ENCODE assay signal across 8 cellular contexts in the genomic region with DNA sequence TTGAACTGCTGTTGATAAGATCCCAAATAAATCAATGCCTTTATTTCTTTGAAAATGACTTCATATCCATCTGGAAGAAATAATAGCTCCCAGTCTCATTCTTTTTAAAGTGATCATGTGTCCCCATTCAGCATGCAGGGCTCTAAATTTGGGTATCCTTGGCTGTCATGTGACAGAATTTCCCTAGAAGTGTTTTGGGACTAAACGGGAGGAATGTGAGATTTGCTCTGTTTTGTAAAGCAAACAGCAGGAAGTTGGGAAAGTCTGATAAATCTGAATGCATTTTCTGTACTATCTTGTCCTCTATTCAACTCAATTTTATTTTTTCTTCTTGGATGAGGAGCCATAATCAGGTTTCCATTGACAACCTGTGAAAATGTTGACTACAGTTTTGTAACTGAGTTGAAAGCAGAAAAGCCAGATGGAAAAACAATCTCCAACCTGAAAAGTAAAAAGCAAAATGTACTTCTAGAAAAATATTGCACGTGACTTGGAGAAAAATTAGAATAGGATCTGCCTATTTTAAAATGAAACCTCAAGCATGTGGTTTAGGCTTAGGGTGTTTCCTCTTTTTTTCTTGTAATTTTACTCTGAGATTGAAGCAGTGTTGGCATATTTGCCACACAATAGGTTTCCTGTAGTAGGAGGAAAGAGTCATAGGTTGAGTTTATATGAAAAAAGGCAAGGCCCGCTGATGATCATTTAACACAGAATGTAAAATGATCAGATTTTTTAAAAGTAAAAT.
DNase-seq lines count a peak whose midpoint lies in the region; ATAC-seq and TF ChIP-seq lines count a peak whose summit lies in the region.

No MANE protein-coding gene starts in this region.

- H3K4me3 Mint-ChIP-seq in activated naive CD4-positive, alpha-beta T cell treated with anti-CD3 and anti-CD28 coated beads, Interleukin-2, amount 10 ng/mL, durations not matched to agents 7 days and 5 days = peak overlapping the region; percentile 59
- H3K4me3 Mint-ChIP-seq in activated naive CD8-positive, alpha-beta T cell treated with anti-CD3 and anti-CD28 coated beads, Interleukin-2, amount 10 ng/mL, durations not matched to agents 7 days and 5 days = peak overlapping the region; percentile 61
- no peak overlapping the region for H3K4me3 Mint-ChIP-seq in stimulated activated effector memory CD8-positive, alpha-beta T cell treated with anti-CD3 and anti-CD28 coated beads, Interleukin-12 subunit alpha, Interleukin-12 subunit beta, amount 100 ng/mL, for 72 hours

- H3K4me1 Mint-ChIP-seq in activated naive CD4-positive, alpha-beta T cell treated with anti-CD3 and anti-CD28 coated beads, Interleukin-2, amount 10 ng/mL, durations not matched to agents 7 days and 5 days = peaks cover 86% of the 10 kb centered on the region
- peaks cover 37% of the 10 kb centered on the region for H3K4me1 Mint-ChIP-seq in activated naive CD8-positive, alpha-beta T cell treated with anti-CD3 and anti-CD28 coated beads, Interleukin-2, amount 10 ng/mL, durations not matched to agents 7 days and 5 days
- peaks cover 6% of the 10 kb centered on the region for H3K4me1 Mint-ChIP-seq in stimulated activated effector memory CD8-positive, alpha-beta T cell treated with anti-CD3 and anti-CD28 coated beads, Interleukin-12 subunit alpha, Interleukin-12 subunit beta, amount 100 ng/mL, for 72 hours

- intact Hi-C loops in lower lobe of right lung (cut with DNase I) = no loop called here
- intact Hi-C loops in uterus (cut with DNase I; ENCODE audit: low total_unique reads) = no loop called here

- peaks cover 20% of the 10 kb centered on the region for H3K4me1 ChIP-seq in lower lobe of right lung
- H3K4me1 ChIP-seq in uterus = peaks cover 0 to 5% of the 10 kb centered on the region in 2 donors

- CTCF ChIA-PET in activated naive CD4-positive, alpha-beta T cell treated with anti-CD3 and anti-CD28 coated beads, Interleukin-2, amount 10 ng/mL, durations not matched to agents 7 days and 5 days (lab: Charles Lee) = interaction anchor here (0.6 to 1.0 kb wide), 3 partner anchors 22 to 130 kb away, joined by 3 read pairs; no protein-coding TSS in a partner anchor

- POLR2A ChIA-PET in activated naive CD8-positive, alpha-beta T cell treated with anti-CD3 and anti-CD28 coated beads, Interleukin-2, amount 10 ng/mL, durations not matched to agents 7 days and 5 days (lab: Charles Lee) = no interaction called here

- no peaks in the 10 kb centered on the region for H3K27me3 Mint-ChIP-seq in activated naive CD4-positive, alpha-beta T cell treated with anti-CD3 and anti-CD28 coated beads, Interleukin-2, amount 10 ng/mL, durations not matched to agents 7 days and 5 days
- no peaks in the 10 kb centered on the region for H3K27me3 Mint-ChIP-seq in activated naive CD8-positive, alpha-beta T cell treated with anti-CD3 and anti-CD28 coated beads, Interleukin-2, amount 10 ng/mL, durations not matched to agents 7 days and 5 days

- TF ChIP-seq CTCF in lower lobe of right lung (IDR thresholded peaks at IDR 0.05) (no peak), uterus (IDR thresholded peaks at IDR 0.05) (no peak)

- ATAC-seq in activated naive CD8-positive, alpha-beta T cell treated with anti-CD3 and anti-CD28 coated beads, Interleukin-2, amount 10 ng/mL, durations not matched to agents 7 days and 5 days (ENCODE audit: low read depth) = peak; percentile 70
- ATAC-seq in lower lobe of right lung = peak in 1 of 2 donors; percentile 57
- ATAC-seq in stimulated activated effector memory CD8-positive, alpha-beta T cell treated with anti-CD3 and anti-CD28 coated beads, Interleukin-12 subunit alpha, Interleukin-12 subunit beta, amount 100 ng/mL, for 72 hours = no peak

- H3K9me3 ChIP-seq in lower lobe of right lung (no peaks in the 10 kb centered on the region), uterus (no peaks in the 10 kb centered on the region)

- no peaks in the 10 kb centered on the region for H3K27me3 ChIP-seq in lower lobe of right lung (ENCODE audit: low read depth)
- no peaks in the 10 kb centered on the region for H3K27me3 ChIP-seq in uterus

- H3K27ac Mint-ChIP-seq in activated naive CD4-positive, alpha-beta T cell treated with anti-CD3 and anti-CD28 coated beads, Interleukin-2, amount 10 ng/mL, durations not matched to agents 7 days and 5 days = peak overlapping the region; percentile 94
- peak overlapping the region; percentile 72 for H3K27ac Mint-ChIP-seq in activated naive CD8-positive, alpha-beta T cell treated with anti-CD3 and anti-CD28 coated beads, Interleukin-2, amount 10 ng/mL, durations not matched to agents 7 days and 5 days
- no peak overlapping the region for H3K27ac Mint-ChIP-seq in stimulated activated effector memory CD8-positive, alpha-beta T cell treated with anti-CD3 and anti-CD28 coated beads, Interleukin-12 subunit alpha, Interleukin-12 subunit beta, amount 100 ng/mL, for 72 hours

- H3K36me3 ChIP-seq in lower lobe of right lung = no peaks in the 10 kb centered on the region
- H3K36me3 ChIP-seq in uterus = no peaks in the 10 kb centered on the region

- DNase-seq in activated naive CD4-positive, alpha-beta T cell treated with anti-CD3 and anti-CD28 coated beads, Interleukin-2, amount 10 ng/mL, durations not matched to agents 7 days and 5 days = no peak
- DNase-seq in activated naive CD4-positive, alpha-beta T cell (lab: John Stamatoyannopoulos, UW) = no peak
- DNase-seq in activated naive CD8-positive, alpha-beta T cell treated with anti-CD3 and anti-CD28 coated beads, Interleukin-2, amount 10 ng/mL, durations not matched to agents 7 days and 5 days = no peak
- DNase-seq in lower lobe of right lung (no peak), uterus (no peak), islet precursor cell (no peak)
- DNase-seq in stimulated activated effector memory CD8-positive, alpha-beta T cell treated with anti-CD3 and anti-CD28 coated beads, Interleukin-12 subunit alpha, Interleukin-12 subunit beta, amount 100 ng/mL, for 72 hours (ENCODE audit: low spot score in 2 of 2) = no peak
- no peak for DNase-seq in activated effector memory CD4-positive, alpha-beta T cell treated with Interleukin-2 at 50 U/mL for 16 hours

- peaks cover 4% of the 10 kb centered on the region for H3K9me3 Mint-ChIP-seq in activated naive CD4-positive, alpha-beta T cell treated with anti-CD3 and anti-CD28 coated beads, Interleukin-2, amount 10 ng/mL, durations not matched to agents 7 days and 5 days
- H3K9me3 Mint-ChIP-seq in activated naive CD8-positive, alpha-beta T cell treated with anti-CD3 and anti-CD28 coated beads, Interleukin-2, amount 10 ng/mL, durations not matched to agents 7 days and 5 days = no peaks in the 10 kb centered on the region
- no peaks in the 10 kb centered on the region for H3K9me3 Mint-ChIP-seq in stimulated activated effector memory CD8-positive, alpha-beta T cell treated with anti-CD3 and anti-CD28 coated beads, Interleukin-12 subunit alpha, Interleukin-12 subunit beta, amount 100 ng/mL, for 72 hours

- H3K4me3 ChIP-seq in lower lobe of right lung (no peak overlapping the region), uterus (no peak overlapping the region)

- TF ChIP-seq POLR2A in uterus (IDR thresholded peaks at IDR 0.05) = no peak

- H3K27ac ChIP-seq in lower lobe of right lung (peak overlapping the region; percentile 26), uterus (peak overlapping the region; percentile 49 to 70)

- peaks cover 12% of the 10 kb centered on the region for H3K36me3 Mint-ChIP-seq in activated naive CD4-positive, alpha-beta T cell treated with anti-CD3 and anti-CD28 coated beads, Interleukin-2, amount 10 ng/mL, durations not matched to agents 7 days and 5 days
- no peaks in the 10 kb centered on the region for H3K36me3 Mint-ChIP-seq in activated naive CD8-positive, alpha-beta T cell treated with anti-CD3 and anti-CD28 coated beads, Interleukin-2, amount 10 ng/mL, durations not matched to agents 7 days and 5 days
- no peaks in the 10 kb centered on the region for H3K36me3 Mint-ChIP-seq in stimulated activated effector memory CD8-positive, alpha-beta T cell treated with anti-CD3 and anti-CD28 coated beads, Interleukin-12 subunit alpha, Interleukin-12 subunit beta, amount 100 ng/mL, for 72 hours
